15 cellular contexts compared by ENCODE assay signal in genomic region chr12:120737557-120738251, GRCh38. TPM values are rescaled to one million over a fixed set of nuclear protein-coding genes. Genes with fewer than 3 reads are reported as not detected.
DNase-seq lines count a peak whose midpoint lies in the region; TF ChIP-seq lines count a peak whose summit lies in the region.
"Had no signal": no experiment of that assay in that cellular context is flagged by ENCODE, and none has a peak within 500 bp of the region (broad histone marks: within the 10 kb centered on the region; RNA-seq: fewer than 3 reads in every experiment).

No MANE protein-coding gene starts in this region.

- peak overlapping the region in 1 of 3 experiments; percentile 95; a peak in 2 of 7 replicates for H3K27ac Mint-ChIP-seq in H9
- H3K27ac Mint-ChIP-seq in CD4-positive, alpha-beta memory T cell, result no peak overlapping the region

- no CpG with 5 or more reads among the region's 25 CpGs for WGBS in H9 (ENCODE audit: extremely low coverage, insufficient read length, low lambda C conversion rate)

- no peak overlapping the region for H3T11ph ChIP-seq in H9 (ENCODE audit: low read length)

- no peak overlapping the region for H4K5ac ChIP-seq in H9 (ENCODE audit: insufficient read length, low read depth, low read length)

- no peak overlapping the region for H3K56ac ChIP-seq in H9 (ENCODE audit: insufficient read length, low read depth, low read length)

- H3K4me1 Mint-ChIP-seq in H9, result no peaks in the 10 kb centered on the region
- peaks cover 0 to 4% (median 1%) of the 10 kb centered on the region in 4 donors for H3K4me1 Mint-ChIP-seq in CD4-positive, alpha-beta memory T cell

- H3K4me3 Mint-ChIP-seq in H9, result no peak overlapping the region
- no peak overlapping the region for H3K4me3 Mint-ChIP-seq in CD4-positive, alpha-beta memory T cell

- CTCF ChIA-PET in AG04450 (lab: Charles Lee), result interaction anchor here (0.7 to 2.6 kb wide), 2 partner anchors 10 to 234 kb away, joined by 4 to 16 read pairs; no protein-coding TSS in a partner anchor
- CTCF ChIA-PET in CD4-positive, alpha-beta memory T cell (lab: Charles Lee; ENCODE audit: partially characterized antibody), result interaction anchor here (1.0 kb wide), 1 partner anchor 22 kb away, joined by 3 read pairs; no protein-coding TSS in a partner anchor

- H3K23ac ChIP-seq in H9 (ENCODE audit: insufficient read length, low read depth, low read length), result no peak overlapping the region

- peaks cover 5 to 12% (median 9%) of the 10 kb centered on the region in 3 experiments; a peak in 4 of 7 replicates for H3K36me3 Mint-ChIP-seq in H9 (ENCODE audit: insufficient read depth in 1 of 3, low read depth in 3 of 3)
- H3K36me3 Mint-ChIP-seq in CD4-positive, alpha-beta memory T cell, result peaks cover 5 to 13% of the 10 kb centered on the region in 2 donors

- H2BK5ac ChIP-seq in H9 (ENCODE audit: insufficient read length, low read length), result no peak overlapping the region

- H3K9me3 Mint-ChIP-seq in H9, result peaks cover 5 to 7% of the 10 kb centered on the region in 2 experiments; a peak in 2 of 5 replicates
- no peaks in the 10 kb centered on the region for H3K9me3 Mint-ChIP-seq in CD4-positive, alpha-beta memory T cell

- H2BK120ac ChIP-seq in H9 (ENCODE audit: low read depth, low read length, poor library complexity, severe bottlenecking), result no peak overlapping the region

- H3K14ac ChIP-seq in H9 (ENCODE audit: insufficient read depth, low read length), result no peak overlapping the region

- no peak overlapping the region; the same call in 1 of the 2 replicates for H2BK15ac ChIP-seq in H9 (ENCODE audit: low read depth, low read length)

- H3K4me3 ChIP-seq in AG04450 (ENCODE audit: low read depth, low read length), result no peak overlapping the region
- H3K4me3 ChIP-seq in astrocyte of the spinal cord (ENCODE audit: low read depth, low read length), result no peak overlapping the region
- H3K4me3 ChIP-seq in CD4-positive, alpha-beta memory T cell (ENCODE audit: low read length in 2 of 2), result no peak overlapping the region
- H3K4me3 ChIP-seq: heart left ventricle had no signal

- no peak overlapping the region for H3K4me2 ChIP-seq in H9 (ENCODE audit: insufficient read depth, insufficient read length, low read length)

- H3K27me3 ChIP-seq in AG04450 (ENCODE audit: control insufficient read depth, insufficient read depth, low read length) (no peaks in the 10 kb centered on the region), H9 (ENCODE audit: insufficient read depth, low read length) (no peaks in the 10 kb centered on the region)
- no peaks in the 10 kb centered on the region for H3K27me3 ChIP-seq in CD4-positive, alpha-beta memory T cell (ENCODE audit: insufficient read depth, low read length)
- H3K27me3 ChIP-seq: heart left ventricle had no signal

- no peaks in the 10 kb centered on the region for H3K23me2 ChIP-seq in H9 (ENCODE audit: insufficient read length, low read depth, low read length, poor library complexity, severe bottlenecking)

- no peaks in the 10 kb centered on the region; the same call in 1 of the 2 replicates for H3K9me3 ChIP-seq in AG04450 (ENCODE audit: control insufficient read depth, insufficient read depth, low read length)
- no peaks in the 10 kb centered on the region for H3K9me3 ChIP-seq in H9 (ENCODE audit: control insufficient read depth, low read depth, low read length)
- H3K9me3 ChIP-seq in CD4-positive, alpha-beta memory T cell (ENCODE audit: control insufficient read depth in 1 of 2, low read length in 2 of 2), result no peaks in the 10 kb centered on the region
- H3K9me3 ChIP-seq: heart left ventricle had no signal

- no peaks in the 10 kb centered on the region for H3K36me3 ChIP-seq in CD4-positive, alpha-beta memory T cell (ENCODE audit: insufficient read depth, low read length)

- no peak overlapping the region for H3K18ac ChIP-seq in H9 (ENCODE audit: insufficient read length, low read depth, low read length)

- no peak overlapping the region for H2BK20ac ChIP-seq in H9 (ENCODE audit: low read depth, low read length, poor library complexity, severe bottlenecking)

- no peaks in the 10 kb centered on the region for H3K79me2 ChIP-seq in H9 (ENCODE audit: insufficient read depth, low read length)

- no peaks in the 10 kb centered on the region for H3K27me3 Mint-ChIP-seq in H9 (ENCODE audit: low read depth)
- H3K27me3 Mint-ChIP-seq in CD4-positive, alpha-beta memory T cell, result no peaks in the 10 kb centered on the region

- in situ Hi-C loops in astrocyte of the spinal cord (cut with HindIII; ENCODE audit: low sequenced_read_pairs), result no loop called here
- in situ Hi-C loops in ACHN (cut with HindIII; ENCODE audit: low pct_ligation_motif_present, low pct_unique_long_range_greater_than_20kb, low sequenced_read_pairs), result no loop called here

- no peak overlapping the region for H3K9ac ChIP-seq in H9 (ENCODE audit: extremely low read depth, insufficient read length, low read length)

- peak; percentile 51 for TF ChIP-seq CTCF in AG04450 (IDR thresholded peaks at IDR 0.05; ENCODE audit: low read depth, low read length)
- TF ChIP-seq CTCF in H9 (conservative IDR thresholded peaks at IDR 0.05), result peak; percentile 60
- peak; percentile 53 for TF ChIP-seq CTCF in astrocyte of the spinal cord (IDR thresholded peaks at IDR 0.05; ENCODE audit: low read depth, low read length)

- H2AFZ ChIP-seq in H9 (ENCODE audit: low read length), result no peak overlapping the region

- POLR2A ChIA-PET in AG04450 (lab: Yijun Ruan, JAX), result interaction anchor here (0.6 kb wide), 1 partner anchor 186 kb away, joined by 7 read pairs; no protein-coding TSS in a partner anchor
- POLR2A ChIA-PET in CD4-positive, alpha-beta memory T cell (lab: Charles Lee; ENCODE audit: partially characterized antibody), result no interaction called here

- H4K8ac ChIP-seq in H9 (replicated peaks; ENCODE audit: insufficient read length, low read depth, low read length), result no peak overlapping the region

- H2BK12ac ChIP-seq in H9 (ENCODE audit: insufficient read length, low read depth, low read length), result no peak overlapping the region

- H4K91ac ChIP-seq in H9 (ENCODE audit: insufficient read length, low read depth, low read length), result no peak overlapping the region

- no peak overlapping the region for H2AK5ac ChIP-seq in H9 (ENCODE audit: insufficient read length, low read length)

- H3K27ac ChIP-seq in AG04450 (ENCODE audit: low read depth, low read length) (no peak overlapping the region), H9 (ENCODE audit: insufficient read length, low read depth, low read length) (no peak overlapping the region)
- H3K27ac ChIP-seq in CD4-positive, alpha-beta memory T cell (ENCODE audit: low read depth, low read length), result no peak overlapping the region
- H3K27ac ChIP-seq: heart left ventricle had no signal

- DNase-seq in AG04450 (ENCODE audit: low read depth, low spot score) (no peak), H9 (peak; percentile 81), astrocyte of the spinal cord (ENCODE audit: low read depth, low spot score) (no peak), islet precursor cell (peak; percentile 87), ACHN (no peak), activated gamma-delta T cell (lab: John Stamatoyannopoulos, UW) (no peak), D341Med (ENCODE audit: low spot score) (no peak)
- DNase-seq in CD4-positive, alpha-beta memory T cell, result no peak
- DNase-seq: activated CD8-positive, alpha-beta memory T cell treated with anti-CD3 and anti-CD28 coated beads, Interleukin-2, amount 50 U/mL, for 4 hours; effector CD8-positive, alpha-beta T cell; NCI-H1092 treated with DMSO at 0.1 percent for 48 hours; NCI-H446 treated with DMSO at 0.1 percent for 48 hours; SHP77 treated with DMSO at 0.1 percent for 48 hours; stimulated activated naive CD8-positive, alpha-beta T cell treated with anti-CD3 and anti-CD28 coated beads, Interleukin-15, Interleukin-2, amounts not matched to agents 100 U/mL and 50 U/mL, for 24 hours had no signal

- H3K4me1 ChIP-seq in H9 (ENCODE audit: insufficient read depth, low read length), result no peaks in the 10 kb centered on the region
- H3K4me1 ChIP-seq in CD4-positive, alpha-beta memory T cell (ENCODE audit: insufficient read depth, low read length), result no peaks in the 10 kb centered on the region
- H3K4me1 ChIP-seq: heart left ventricle had no signal

- H3K79me1 ChIP-seq in H9 (ENCODE audit: insufficient read depth, low read depth, low read length, poor library complexity, severe bottlenecking), result no peaks in the 10 kb centered on the region

- no peak overlapping the region for H3K4ac ChIP-seq in H9 (ENCODE audit: low read depth, low read length)

- no peaks in the 10 kb centered on the region for H4K20me1 ChIP-seq in H9 (ENCODE audit: control insufficient read depth, insufficient read depth, insufficient read length)

- intact Hi-C loops in CD4-positive, alpha-beta memory T cell (cut with micrococcal nuclease), result no loop called here

RNA-seq across cellular contexts. Expression of gene ACADS, which starts 12.1 kb away (rescaled TPM):
- 4.0 and 5.5 TPM in 2 replicates for polyA plus RNA-seq in AG04450 (2011; rRNA removed)
- 1.8 and 2.1 TPM in 2 replicates for polyA minus RNA-seq in AG04450 (2011; rRNA and poly(A)+ RNA removed)
- 8.3 and 9.5 TPM in 2 replicates for total RNA-seq in H9 (2021)
- total RNA-seq in CD4-positive, alpha-beta memory T cell, result 10 to 100 TPM; 14.9 to 17.1 TPM
- polyA plus RNA-seq in CD4-positive, alpha-beta memory T cell, result 10 to 100 TPM; 19.2 to 29.9 TPM

RNA-seq across cellular contexts. Expression of gene UNC119B, which starts 27.4 kb away (rescaled TPM):
- polyA plus RNA-seq in AG04450 (2011; rRNA removed), result 35.7 and 41.9 TPM in 2 replicates
- polyA minus RNA-seq in AG04450 (2011; rRNA and poly(A)+ RNA removed), result 28.7 and 33.4 TPM in 2 replicates
- 51.5 and 53.5 TPM in 2 replicates for total RNA-seq in H9 (2021)
- 10 to 100 TPM; 28.7 to 29.1 TPM for total RNA-seq in CD4-positive, alpha-beta memory T cell
- 1 to 10 TPM; 6.9 to 8.4 TPM for polyA plus RNA-seq in CD4-positive, alpha-beta memory T cell

RNA-seq across cellular contexts. Expression of gene MLEC, which starts 50.8 kb away (rescaled TPM):
- polyA plus RNA-seq in AG04450 (2011; rRNA removed), result 76.7 and 84.2 TPM in 2 replicates
- polyA minus RNA-seq in AG04450 (2011; rRNA and poly(A)+ RNA removed), result 82.4 and 110 TPM in 2 replicates
- total RNA-seq in H9 (2021), result 181 TPM in 2 replicates
- total RNA-seq in CD4-positive, alpha-beta memory T cell, result 10 to 100 TPM; 75.1 to 88.9 TPM
- 10 to 100 TPM; 38.9 to 61.4 TPM for polyA plus RNA-seq in CD4-positive, alpha-beta memory T cell

Comparison
In these comparisons a context has a peak if more than half of its experiments do, and no peak if none do; other contexts are left out.
1. DNase-seq: peak in H9 (single experiment) and islet precursor cell (single experiment); none in AG04450 (single experiment), astrocyte of the spinal cord (single experiment), ACHN (single experiment), CD4-positive, alpha-beta memory T cell (0 of 5), activated gamma-delta T cell (single experiment) and D341Med (single experiment).
2. Peak in every context shown above with its lines, with median percentiles within 50 percentile points of each other: CTCF ChIP-seq.